13 cellular contexts compared by ENCODE assay signal in the genomic region with DNA sequence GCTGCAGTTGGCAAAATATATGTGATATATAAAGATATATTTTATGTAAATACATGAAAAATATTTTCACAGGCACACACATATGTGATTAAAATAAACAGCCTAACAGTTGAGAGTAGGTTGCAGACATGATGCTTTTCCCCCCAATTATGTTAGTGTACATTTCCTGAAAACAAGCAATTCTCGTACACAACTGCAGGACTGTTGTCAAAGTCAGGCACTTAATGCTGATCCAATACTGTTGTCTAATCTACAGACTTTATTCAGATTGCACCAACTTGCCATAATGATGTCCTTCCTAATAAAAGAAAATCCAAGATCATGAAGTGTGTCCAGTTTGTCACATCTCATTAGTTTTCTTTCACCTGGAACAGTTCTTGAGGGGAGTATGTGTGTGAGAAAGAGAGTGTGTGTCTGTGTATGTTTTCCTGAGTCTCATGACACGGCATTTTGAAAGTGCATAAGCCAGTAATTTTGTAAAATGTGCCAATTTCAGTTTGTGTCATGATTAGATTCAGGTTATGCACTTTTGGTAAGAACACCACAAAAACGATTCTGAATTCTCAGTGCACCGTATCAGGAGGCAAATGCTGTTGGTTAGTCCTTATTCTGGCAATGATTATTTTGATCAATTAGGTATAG. TPM values are rescaled to one million over a fixed set of nuclear protein-coding genes. Genes with fewer than 3 reads are reported as not detected.
DNase-seq lines count a peak whose midpoint lies in the region; ATAC-seq and TF ChIP-seq lines count a peak whose summit lies in the region.
"Had no signal": no experiment of that assay in that cellular context is flagged by ENCODE, and none has a peak within 500 bp of the region (broad histone marks: within the 10 kb centered on the region; RNA-seq: fewer than 3 reads in every experiment).

No MANE protein-coding gene starts in this region.

- no TSS peak for BruUV-seq in Caco-2 (replicated peaks; lab: Mats Ljungman, UMichigan)

- H3K27me3 ChIP-seq in neural progenitor cell (no peaks in the 10 kb centered on the region), Caco-2 (replicated peaks; ENCODE audit: control insufficient read depth, insufficient read depth, low read length) (no peaks in the 10 kb centered on the region), colonic mucosa (no peaks in the 10 kb centered on the region)
- H3K27me3 ChIP-seq: foreskin keratinocyte, right atrium auricular region had no signal

- no peaks in the 10 kb centered on the region for H3K79me2 ChIP-seq in neural progenitor cell (ENCODE audit: low read depth)

- H3K4me3 ChIP-seq in neural progenitor cell = no peak overlapping the region
- no peak overlapping the region for H3K4me3 ChIP-seq in Caco-2 (ENCODE audit: low read depth, low read length)
- no peak overlapping the region for H3K4me3 ChIP-seq in colonic mucosa
- H3K4me3 ChIP-seq: lower lobe of right lung, right atrium auricular region had no signal

- no peak overlapping the region for H3K27ac Mint-ChIP-seq in neural progenitor cell
- no peak overlapping the region for H3K27ac Mint-ChIP-seq in Caco-2 (ENCODE audit: unreplicated experiment)
- H3K27ac Mint-ChIP-seq: T-helper 17 cell had no signal

- peak overlapping the region; percentile 22 for H2AFZ ChIP-seq in neural progenitor cell (replicated peaks)

- peaks cover 3% of the 10 kb centered on the region for H3K9me3 Mint-ChIP-seq in activated T-cell treated with anti-CD3 and anti-CD28 coated beads, Interleukin-2, amount 50 U/mL, for 4 hours
- H3K9me3 Mint-ChIP-seq in neural progenitor cell = peaks cover 2% of the 10 kb centered on the region
- H3K9me3 Mint-ChIP-seq in Caco-2 (ENCODE audit: unreplicated experiment) = no peaks in the 10 kb centered on the region

- CTCF ChIA-PET in Caco-2 (lab: Charles Lee) = no interaction called here

- no peak overlapping the region for H3K4me3 Mint-ChIP-seq in activated T-cell treated with anti-CD3 and anti-CD28 coated beads, Interleukin-2, amount 50 U/mL, for 4 hours
- H3K4me3 Mint-ChIP-seq in neural progenitor cell (no peak overlapping the region), Caco-2 (ENCODE audit: unreplicated experiment) (no peak overlapping the region)
- H3K4me3 Mint-ChIP-seq: T-helper 17 cell had no signal

- H3K36me3 ChIP-seq in neural progenitor cell (no peaks in the 10 kb centered on the region), Caco-2 (ENCODE audit: control insufficient read depth, insufficient read depth, low read length) (no peaks in the 10 kb centered on the region), colonic mucosa (no peaks in the 10 kb centered on the region)
- H3K36me3 ChIP-seq: lower lobe of right lung, right atrium auricular region had no signal

- H3K27me3 Mint-ChIP-seq in activated T-cell treated with anti-CD3 and anti-CD28 coated beads, Interleukin-2, amount 50 U/mL, for 4 hours (ENCODE audit: low read depth) = no peaks in the 10 kb centered on the region
- peaks cover 3% of the 10 kb centered on the region for H3K27me3 Mint-ChIP-seq in neural progenitor cell (ENCODE audit: insufficient read depth, low read depth)
- no peaks in the 10 kb centered on the region for H3K27me3 Mint-ChIP-seq in Caco-2 (ENCODE audit: insufficient read depth, unreplicated experiment)
- H3K27me3 Mint-ChIP-seq: T-helper 17 cell had no signal

- no peak overlapping the region for H3K9ac ChIP-seq in neural progenitor cell
- H3K9ac ChIP-seq in colonic mucosa (ENCODE audit: low read depth in 2 of 2, low read length in 2 of 2) = no peak overlapping the region

- H3K9me3 ChIP-seq in neural progenitor cell (ENCODE audit: low read depth) = no peaks in the 10 kb centered on the region
- H3K9me3 ChIP-seq in Caco-2 = no peaks in the 10 kb centered on the region
- no peaks in the 10 kb centered on the region for H3K9me3 ChIP-seq in colonic mucosa
- H3K9me3 ChIP-seq: lower lobe of right lung, right atrium auricular region had no signal

- POLR2A ChIA-PET in Caco-2 (lab: Charles Lee) = no interaction called here

- H3F3A ChIP-seq in neural progenitor cell (ENCODE audit: low read depth) = no peaks in the 10 kb centered on the region

- peak; percentile 62 to 73 for ATAC-seq in activated T-cell treated with anti-CD3 and anti-CD28 coated beads, Interleukin-2, amount 50 U/mL, for 4 hours
- ATAC-seq in GM21528 (IDR thresholded peaks at IDR 0.05; ENCODE audit: low FRiP score, unreplicated experiment) (peak; percentile 96), HG03097 (IDR thresholded peaks at IDR 0.05; ENCODE audit: low FRiP score, unreplicated experiment) (peak; percentile 98)
- ATAC-seq: foreskin keratinocyte, lower lobe of right lung, T-helper 17 cell had no signal

- TF ChIP-seq CTCF in neural progenitor cell (IDR thresholded peaks at IDR 0.05) (no peak), Caco-2 (IDR thresholded peaks at IDR 0.05; ENCODE audit: insufficient read depth in 1 of 2, low read depth in 1 of 2, low read length in 1 of 2, severe bottlenecking in 1 of 2, unreplicated experiment in 1 of 2) (no peak), colonic mucosa (IDR thresholded peaks at IDR 0.05) (no peak)

- no peak overlapping the region for H3K27ac ChIP-seq in neural progenitor cell
- no peak overlapping the region for H3K27ac ChIP-seq in colonic mucosa
- H3K27ac ChIP-seq: foreskin keratinocyte, lower lobe of right lung, right atrium auricular region had no signal

- H4K20me1 ChIP-seq in neural progenitor cell (ENCODE audit: low read depth) = no peaks in the 10 kb centered on the region

- DNase-seq in activated T-cell treated with anti-CD3 and anti-CD28 coated beads, Interleukin-2, amount 50 U/mL, for 4 hours = no peak
- DNase-seq in activated T-cell treated with anti-CD3 and anti-CD28 coated beads, Interleukin-2, amount 50 U/mL, for 1 hour = no peak
- no peak for DNase-seq in neural progenitor cell (ENCODE audit: low spot score)
- no peak for DNase-seq in Caco-2
- no peak for DNase-seq in NCI-H1048 (lab: John Stamatoyannopoulos, UW)
- no peak for DNase-seq in colonic mucosa
- DNase-seq: foreskin keratinocyte, lower lobe of right lung, OCI-M1, T-helper 17 cell had no signal

- H3K4me1 Mint-ChIP-seq in activated T-cell treated with anti-CD3 and anti-CD28 coated beads, Interleukin-2, amount 50 U/mL, for 4 hours (ENCODE audit: low read depth) = peaks cover 8% of the 10 kb centered on the region
- H3K4me1 Mint-ChIP-seq in neural progenitor cell = no peaks in the 10 kb centered on the region
- H3K4me1 Mint-ChIP-seq in Caco-2 (ENCODE audit: low read depth, unreplicated experiment) = no peaks in the 10 kb centered on the region
- H3K4me1 Mint-ChIP-seq: T-helper 17 cell had no signal

- H3K4me1 ChIP-seq in neural progenitor cell (no peaks in the 10 kb centered on the region), Caco-2 (no peaks in the 10 kb centered on the region), colonic mucosa (no peaks in the 10 kb centered on the region)
- H3K4me1 ChIP-seq: lower lobe of right lung, right atrium auricular region had no signal

- H3K4me2 ChIP-seq in neural progenitor cell = no peak overlapping the region

- no peaks in the 10 kb centered on the region for H3K36me3 Mint-ChIP-seq in activated T-cell treated with anti-CD3 and anti-CD28 coated beads, Interleukin-2, amount 50 U/mL, for 4 hours (ENCODE audit: insufficient read depth)
- no peaks in the 10 kb centered on the region for H3K36me3 Mint-ChIP-seq in neural progenitor cell
- no peaks in the 10 kb centered on the region for H3K36me3 Mint-ChIP-seq in Caco-2 (ENCODE audit: insufficient read depth, unreplicated experiment)

- intact Hi-C loops in Caco-2 (cut with micrococcal nuclease; ENCODE audit: unreplicated experiment) = no loop called here
- intact Hi-C loops in colonic mucosa (cut with DNase I) = no loop called here

RNA-seq across cellular contexts. Expression of a gene that starts 16.5 kb away (rescaled TPM):
- total RNA-seq in activated T-cell treated with anti-CD3 and anti-CD28 coated beads, Interleukin-2, amount 50 U/mL, for 4 hours = 10 to 100 TPM; 55.7 to 72.6 (median 63.1) TPM
- total RNA-seq in neural progenitor cell (ENCODE audit: low replicate concordance) (21.0 and 28.0 TPM in 2 replicates), Caco-2 (2022) (103 and 116 TPM in 2 replicates), colonic mucosa (100 to 1,000 TPM in 1 of 2 donors, 10 to 100 TPM in 1; 91.2 to 121 TPM)
